Comparison of ENCODE assay signal across 19 cellular contexts in genomic region chr3:154469585-154469984, GRCh38. TPM values are rescaled to one million over a fixed set of nuclear protein-coding genes. Genes with fewer than 3 reads are reported as not detected.
DNase-seq lines count a peak whose midpoint lies in the region; ATAC-seq, FAIRE-seq and TF ChIP-seq lines count a peak whose summit lies in the region.
"Had no signal": no experiment of that assay in that cellular context is flagged by ENCODE, and none has a peak within 500 bp of the region (broad histone marks: within the 10 kb centered on the region; RNA-seq: fewer than 3 reads in every experiment).

No MANE protein-coding gene starts in this region.

- H3K36me3 ChIP-seq in Karpas-422 (ENCODE audit: insufficient read depth, low read length): no peaks in the 10 kb centered on the region
- no peaks in the 10 kb centered on the region for H3K36me3 ChIP-seq in H1 (ENCODE audit: control insufficient read depth in 2 of 4, insufficient read depth in 4 of 4, low read length in 3 of 4)
- H3K36me3 ChIP-seq: HAP-1 had no signal

- H3K9me3 ChIP-seq in Karpas-422 (ENCODE audit: low read length): peaks cover 5% of the 10 kb centered on the region; the same call in 1 of the 2 replicates
- no peaks in the 10 kb centered on the region; a peak in 1 of 4 replicates for H3K9me3 ChIP-seq in H1 (ENCODE audit: insufficient read depth in 2 of 2, low read depth in 1 of 2, low read length in 1 of 2)
- H3K9me3 ChIP-seq: HAP-1 had no signal

- H4K5ac ChIP-seq in H1 (ENCODE audit: insufficient read length, low read depth, low read length): no peak overlapping the region

- H3K14ac ChIP-seq in H1 (ENCODE audit: insufficient read length): no peak overlapping the region

- no peak overlapping the region for H2AK5ac ChIP-seq in H1 (ENCODE audit: low read depth, low read length)

- no peak overlapping the region for H3K4ac ChIP-seq in H1 (replicated peaks; ENCODE audit: insufficient read length, low read depth, low read length)

- H3K27me3 ChIP-seq in Karpas-422 (ENCODE audit: low read length) (no peaks in the 10 kb centered on the region), H1 (replicated peaks in 1 of 4; ENCODE audit: control insufficient read depth in 3 of 4, extremely low read depth in 1 of 4, insufficient read depth in 3 of 4, low read length in 3 of 4) (no peaks in the 10 kb centered on the region)

- H3K79me2 ChIP-seq in Karpas-422 (ENCODE audit: low read length): no peaks in the 10 kb centered on the region
- H3K79me2 ChIP-seq in H1 (ENCODE audit: control insufficient read depth in 1 of 2, insufficient read depth in 2 of 2, low read length in 2 of 2): no peaks in the 10 kb centered on the region

- no peak for FAIRE-seq in H1 (lab: Jason Lieb, UNC)
- FAIRE-seq: A204.1, D721Med, G401.6, GM12891 had no signal

- no peak for TF ChIP-seq POLR2A in H1 (IDR thresholded peaks at IDR 0.05; ENCODE audit: control extremely low read depth in 1 of 2, low read depth in 2 of 2, low read length in 2 of 2)

- no peak for TF ChIP-seq EP300 in H1 (IDR thresholded peaks at IDR 0.05; ENCODE audit: borderline replicate concordance in 1 of 2, low read depth in 2 of 2, low read length in 2 of 2)

- no peak overlapping the region for H3K18ac ChIP-seq in H1 (ENCODE audit: extremely low read depth, low read length)

- H3K4me3 ChIP-seq in Karpas-422 (ENCODE audit: low read length) (peak overlapping the region; percentile 48), H1 (ENCODE audit: extremely low read depth in 1 of 4, insufficient read depth in 2 of 4, low read depth in 3 of 4, low read length in 4 of 4) (no peak overlapping the region)
- H3K4me3 ChIP-seq: HAP-1 had no signal

- H3K79me1 ChIP-seq in H1 (ENCODE audit: low read depth, low read length): no peaks in the 10 kb centered on the region

- ATAC-seq in GM21447 (IDR thresholded peaks at IDR 0.05; ENCODE audit: unreplicated experiment) (no peak), GM21786 (IDR thresholded peaks at IDR 0.05; ENCODE audit: unreplicated experiment) (no peak), HG03342 (IDR thresholded peaks at IDR 0.05; ENCODE audit: unreplicated experiment) (no peak)

- no peak overlapping the region for H2BK20ac ChIP-seq in H1 (ENCODE audit: low read length)

- H2BK120ac ChIP-seq in H1 (replicated peaks; ENCODE audit: low read depth, low read length): no peak overlapping the region

- H3K9ac ChIP-seq in Karpas-422 (ENCODE audit: low read length) (peak overlapping the region; percentile 62), H1 (replicated peaks in 1 of 4; ENCODE audit: extremely low read depth in 1 of 4, low read depth in 3 of 4, low read length in 3 of 4) (no peak overlapping the region)

- TF ChIP-seq CTCF in H1 (IDR thresholded peaks at IDR 0.05; ENCODE audit: control extremely low read depth in 1 of 3, insufficient read depth in 1 of 3, low read depth in 1 of 3, low read length in 3 of 3): no peak

- no peak for TF ChIP-seq RAD21 in H1 (IDR thresholded peaks at IDR 0.05 in 1 of 2, conservative IDR thresholded peaks at IDR 0.05 in 1 of 2; ENCODE audit: low read depth in 2 of 2, low read length in 2 of 2)

- CTCF ChIA-PET in H1 (lab: Charles Lee; ENCODE audit: partially characterized antibody): no interaction called here

- H4K91ac ChIP-seq in H1 (replicated peaks; ENCODE audit: insufficient read length, low read length): no peak overlapping the region

- no peaks in the 10 kb centered on the region for H3K9me2 ChIP-seq in Karpas-422 (replicated peaks; ENCODE audit: insufficient read depth, low read length)

- H3K56ac ChIP-seq in H1 (replicated peaks; ENCODE audit: insufficient read length, low read depth, low read length): no peak overlapping the region

- H3K23me2 ChIP-seq in H1 (ENCODE audit: low read depth, low read length): no peaks in the 10 kb centered on the region

- H3K4me2 ChIP-seq in Karpas-422 (ENCODE audit: low read depth, low read length, poor library complexity, severe bottlenecking): peak overlapping the region; percentile 76
- H3K4me2 ChIP-seq in H1 (ENCODE audit: insufficient read depth in 1 of 2, low read depth in 2 of 2, low read length in 2 of 2): no peak overlapping the region

- H3K27ac ChIP-seq in Karpas-422 (ENCODE audit: low read length): peak overlapping the region; percentile 94
- no peak overlapping the region for H3K27ac ChIP-seq in H1 (ENCODE audit: low read depth, low read length)
- H3K27ac ChIP-seq: C4-2B had no signal

- no peak overlapping the region for H3K23ac ChIP-seq in H1 (ENCODE audit: insufficient read length)

- H2BK12ac ChIP-seq in H1 (ENCODE audit: low read depth, low read length): no peak overlapping the region

- POLR2A ChIA-PET in H1 (lab: Charles Lee; ENCODE audit: partially characterized antibody): no interaction called here

- no peak overlapping the region for H4K8ac ChIP-seq in H1 (ENCODE audit: extremely low read depth, insufficient read depth, low read length)

- H2AFZ ChIP-seq in Karpas-422 (ENCODE audit: low read length) (no peak overlapping the region; the same call in 1 of the 2 replicates), H1 (ENCODE audit: low read length) (0 out of 2 replicates have a peak overlapping the region, but pooled peaks have one; percentile 49)

- DNase-seq in AML-193 (lab: John Stamatoyannopoulos, UW) (peak; percentile 5 to 8), Karpas-422 (peak; percentile 93), NCI-H526 treated with DMSO at 0.1 percent for 48 hours (lab: John Stamatoyannopoulos, UW) (peak; percentile 92), H1 (ENCODE audit: low read depth in 1 of 2, low spot score in 2 of 2) (no peak)
- DNase-seq: ACHN; Caco-2; CD4-positive, alpha-beta T cell had no signal

- H4K20me1 ChIP-seq in Karpas-422 (ENCODE audit: insufficient read depth, low read depth, low read length) (no peaks in the 10 kb centered on the region), H1 (replicated peaks in 1 of 2; ENCODE audit: control insufficient read depth in 1 of 2, insufficient read depth in 2 of 2, low read length in 2 of 2) (no peaks in the 10 kb centered on the region)

- no peak overlapping the region for H2BK15ac ChIP-seq in H1 (ENCODE audit: low read length)

- WGBS in H1 (ENCODE audit: extremely low coverage in 1 of 2, insufficient coverage in 1 of 2, insufficient read length in 1 of 2, insufficient replicate concordance in 2 of 2, low coverage in 1 of 2, low lambda C conversion rate in 2 of 2, missing lambda C conversion rate in 1 of 2), 2 experiments: 88% methylated on average over 1 of the region's 1 CpG; no CpG with 5 or more reads in 1 of the 2 experiments

- H3K4me1 ChIP-seq in Karpas-422 (ENCODE audit: low read length): peaks cover 69% of the 10 kb centered on the region
- H3K4me1 ChIP-seq in H1 (replicated peaks in 1 of 4; ENCODE audit: control insufficient read depth in 3 of 4, insufficient read depth in 4 of 4, low read length in 3 of 4): peaks cover 0 to 3% (median under 1%) of the 10 kb centered on the region in 4 experiments; a peak in 1 of 7 replicates
- H3K4me1 ChIP-seq: Caco-2, HAP-1 had no signal

- no peak overlapping the region for H2BK5ac ChIP-seq in H1 (ENCODE audit: low read depth, low read length)

TF ChIP-seq in H1, 55 proteins besides CTCF, POLR2A, EP300 and RAD21:
- TF ChIP-seq RFX5 (IDR thresholded peaks at IDR 0.05; ENCODE audit: borderline replicate concordance, low read depth, low read length) (no peak), MAFK (IDR thresholded peaks at IDR 0.05; ENCODE audit: low read depth, low read length) (no peak)

RNA-seq across cellular contexts. Expression of gene GPR149, which starts 39.6 kb away (rescaled TPM):
- total RNA-seq in Karpas-422 (2014; rRNA removed; shearing (Covaris generic); ENCODE audit: low replicate concordance): not detected in 2 replicates
- total RNA-seq in H1 (2021; fragmentation: NEBNext Ultra II Directional; extraction: Animal tissue kit (Norgen Biotek cat#: 25700)): not detected in 2 replicates
- polyA plus RNA-seq in H1 (2011; rRNA removed): not detected in 2 replicates
- not detected for polyA plus RNA-seq in H1 (2011; cell fraction: cytosol; rRNA removed)
- not detected for polyA plus RNA-seq in H1 (2011; cell fraction: nucleus; rRNA removed)
- polyA plus RNA-seq in H1 (2012, experiment 1 of 2): not detected in 4 replicates
- polyA plus RNA-seq in H1 (2012, experiment 2 of 2): not detected
- polyA plus RNA-seq in H1 (2013, experiment 1 of 2): 0.04 TPM
- polyA plus RNA-seq in H1 (2013, experiment 2 of 2): 0.02 TPM
- 0.06 TPM in 1 of 2 replicates, not detected in the other for polyA minus RNA-seq in H1 (2011; rRNA and poly(A)+ RNA removed)
- not detected for polyA minus RNA-seq in H1 (2011; cell fraction: cytosol; rRNA and poly(A)+ RNA removed)
- not detected for polyA minus RNA-seq in H1 (2011; cell fraction: nucleus; rRNA and poly(A)+ RNA removed)
- total RNA-seq: Caco-2; CD4-positive, alpha-beta T cell; H4; HT-29 had no signal
- polyA plus RNA-seq: BJ had no signal

Comparison
In these comparisons a context has a peak if more than half of its experiments do, and no peak if none do; other contexts are left out.
1. DNase-seq: peak in AML-193 (2 of 2), Karpas-422 (single experiment) and NCI-H526 treated with DMSO at 0.1 percent for 48 hours (single experiment); none in H1 (0 of 2).